Comparison of ENCODE assay signal across 14 cellular contexts in genomic region chr2:30662268-30663131, GRCh38.
A peak's percentile ranks its signal among the peaks of the same experiment; 100 is the strongest.
DNase-seq lines count a peak whose midpoint lies in the region; TF ChIP-seq lines count a peak whose summit lies in the region.
"Had no signal": no experiment of that assay in that cellular context is flagged by ENCODE, and none has a peak within 500 bp of the region (broad histone marks: within the 10 kb centered on the region; RNA-seq: fewer than 3 reads in every experiment).

No MANE protein-coding gene starts in this region.

- H3K27ac Mint-ChIP-seq in activated CD4-positive, alpha-beta memory T cell treated with anti-CD3 and anti-CD28 coated beads for 36 hours: no peak overlapping the region
- H3K27ac Mint-ChIP-seq: CD14-positive monocyte; naive thymus-derived CD4-positive, alpha-beta T cell had no signal

- peak overlapping the region; percentile 94 for H3K27ac ChIP-seq in RWPE1
- H3K27ac ChIP-seq: upper lobe of left lung had no signal

- H3K27me3 ChIP-seq in kidney epithelial cell (ENCODE audit: control insufficient read depth, insufficient read depth, low read length): no peaks in the 10 kb centered on the region
- H3K27me3 ChIP-seq: upper lobe of left lung had no signal

- H3K36me3 ChIP-seq in kidney epithelial cell (ENCODE audit: control insufficient read depth, insufficient read depth, low read length): no peaks in the 10 kb centered on the region
- H3K36me3 ChIP-seq: upper lobe of left lung had no signal

- no peaks in the 10 kb centered on the region for H3K36me3 Mint-ChIP-seq in activated CD4-positive, alpha-beta memory T cell treated with anti-CD3 and anti-CD28 coated beads for 36 hours
- H3K36me3 Mint-ChIP-seq: CD14-positive monocyte; naive thymus-derived CD4-positive, alpha-beta T cell had no signal

- no peaks in the 10 kb centered on the region for H3K27me3 Mint-ChIP-seq in activated CD4-positive, alpha-beta memory T cell treated with anti-CD3 and anti-CD28 coated beads for 36 hours

- H3K4me1 Mint-ChIP-seq in activated CD4-positive, alpha-beta memory T cell treated with anti-CD3 and anti-CD28 coated beads for 36 hours (ENCODE audit: low read depth): no peaks in the 10 kb centered on the region
- H3K4me1 Mint-ChIP-seq: CD14-positive monocyte had no signal

- H3K9me3 Mint-ChIP-seq in activated CD4-positive, alpha-beta memory T cell treated with anti-CD3 and anti-CD28 coated beads for 36 hours: peaks cover 2% of the 10 kb centered on the region

- H3K4me3 ChIP-seq in kidney epithelial cell (ENCODE audit: low read depth, low read length): no peak overlapping the region
- H3K4me3 ChIP-seq: upper lobe of left lung had no signal

- H3K4me3 Mint-ChIP-seq in activated CD4-positive, alpha-beta memory T cell treated with anti-CD3 and anti-CD28 coated beads for 36 hours: no peak overlapping the region
- H3K4me3 Mint-ChIP-seq: CD14-positive monocyte; naive thymus-derived CD4-positive, alpha-beta T cell had no signal

- CTCF ChIA-PET in RWPE1 (lab: Yijun Ruan, JAX): interaction anchor here (0.5 to 0.6 kb wide), 2 partner anchors 455 to 515 kb away, joined by 3 read pairs; no protein-coding TSS in a partner anchor
- CTCF ChIA-PET in activated CD4-positive, alpha-beta memory T cell treated with anti-CD3 and anti-CD28 coated beads for 36 hours (lab: Charles Lee): interaction anchor here (1.7 to 2.2 kb wide), 2 partner anchors 49 to 498 kb away, joined by 8 read pairs; no protein-coding TSS in a partner anchor

- TF ChIP-seq CTCF in RWPE1 (conservative IDR thresholded peaks at IDR 0.05; ENCODE audit: low read depth) (no peak), kidney epithelial cell (IDR thresholded peaks at IDR 0.05; ENCODE audit: insufficient read depth, low read length, poor library complexity, severe bottlenecking) (no peak)

- intact Hi-C loops in activated CD4-positive, alpha-beta memory T cell treated with anti-CD3 and anti-CD28 coated beads for 36 hours (cut with micrococcal nuclease): no loop called here

- DNase-seq in COLO668 (lab: John Stamatoyannopoulos, UW; ENCODE audit: unreplicated experiment) (peak; percentile 83), LHCN-M2 (ENCODE audit: low read depth) (peak; percentile 9), RWPE1 (ENCODE audit: low spot score) (no peak), kidney epithelial cell (ENCODE audit: low read depth) (peak; percentile 52), middle frontal gyrus (ENCODE audit: extremely low spot score, low spot score) (no peak), UCSD-AML1 (lab: John Stamatoyannopoulos, UW; ENCODE audit: unreplicated experiment) (no peak), NCI-H446 treated with DMSO at 0.1 percent for 48 hours (lab: John Stamatoyannopoulos, UW) (no peak)
- no peak for DNase-seq in activated CD4-positive, alpha-beta memory T cell treated with anti-CD3 and anti-CD28 coated beads for 36 hours
- DNase-seq: H7; Karpas-422; naive thymus-derived CD4-positive, alpha-beta T cell; T1000; upper lobe of left lung had no signal

- POLR2A ChIA-PET in RWPE1 (lab: Yijun Ruan, JAX; ENCODE audit: low non-redundant PET): no interaction called here
- POLR2A ChIA-PET in activated CD4-positive, alpha-beta memory T cell treated with anti-CD3 and anti-CD28 coated beads for 36 hours (lab: Charles Lee): no interaction called here

Comparison
In these comparisons a context has a peak if more than half of its experiments do, and no peak if none do; other contexts are left out.
1. DNase-seq: peak in COLO668 (single experiment), LHCN-M2 (single experiment) and kidney epithelial cell (single experiment); none in RWPE1 (single experiment), activated CD4-positive, alpha-beta memory T cell treated with anti-CD3 and anti-CD28 coated beads for 36 hours (single experiment), middle frontal gyrus (single experiment), UCSD-AML1 (single experiment) and NCI-H446 treated with DMSO at 0.1 percent for 48 hours (single experiment).